ENCODE assay signal across 8 cellular contexts in genomic region chr19:48992571-48993174, GRCh38. TPM values are rescaled to one million over a fixed set of nuclear protein-coding genes. Genes with fewer than 3 reads are reported as not detected.
DNase-seq lines count a peak whose midpoint lies in the region; ATAC-seq, FAIRE-seq and TF ChIP-seq lines count a peak whose summit lies in the region.

No MANE protein-coding gene starts in this region.

- TF ChIP-seq CTCF in HFFc6 (IDR thresholded peaks at IDR 0.05) (no peak), sigmoid colon (IDR thresholded peaks at IDR 0.05) (no peak)

- H3K4me1 ChIP-seq in CD8-positive, alpha-beta memory T cell (ENCODE audit: insufficient read depth, low read length): peaks cover 27% of the 10 kb centered on the region
- H3K4me1 ChIP-seq in sigmoid colon: peaks cover 0 to 42% (median 37%) of the 10 kb centered on the region in 4 donors

- CTCF ChIA-PET in CD8-positive, alpha-beta memory T cell (lab: Charles Lee): interaction anchor here (0.8 to 3.2 kb wide), 33 partner anchors 10 to 478 kb away, joined by 3 to 25 read pairs (median 5); partner anchors contain the start of genes FTL, LHB, LIN7B and NUCB1

- WGBS in sigmoid colon, 2 donors: 0% methylated on average over 20 of the region's 20 CpGs

- POLR2A ChIA-PET in CD8-positive, alpha-beta memory T cell (lab: Charles Lee): interaction anchor here (0.5 to 1.8 kb wide), 16 partner anchors 8 to 884 kb away, joined by 3 to 18 read pairs (median 5); partner anchors contain the start of genes AKT1S1, FTL, NUCB1 and PPP1R15A

- FAIRE-seq in H54 (lab: Jason Lieb, UNC): no peak

- no peaks in the 10 kb centered on the region for H3K9me3 ChIP-seq in CD8-positive, alpha-beta memory T cell (ENCODE audit: low read length)
- no peaks in the 10 kb centered on the region for H3K9me3 ChIP-seq in sigmoid colon

- ATAC-seq in activated T-cell treated with anti-CD3 and anti-CD28 coated beads, Interleukin-2, amount 50 U/mL, for 4 hours: no peak
- peak; percentile 4 for ATAC-seq in Right ventricle myocardium superior (ENCODE audit: poor library complexity)

- peaks cover 31 to 48% (median 44%) of the 10 kb centered on the region in 3 donors for H3K4me1 Mint-ChIP-seq in CD8-positive, alpha-beta memory T cell
- H3K4me1 Mint-ChIP-seq in HFFc6 (ENCODE audit: low read depth): peaks cover 32% of the 10 kb centered on the region
- peaks cover 37% of the 10 kb centered on the region for H3K4me1 Mint-ChIP-seq in activated T-cell treated with anti-CD3 and anti-CD28 coated beads, Interleukin-2, amount 50 U/mL, for 4 hours (ENCODE audit: low read depth)

- no peaks in the 10 kb centered on the region for H3K27me3 ChIP-seq in CD8-positive, alpha-beta memory T cell (ENCODE audit: insufficient read depth, low read length, poor library complexity, severe bottlenecking)
- no peaks in the 10 kb centered on the region for H3K27me3 ChIP-seq in sigmoid colon

- peaks cover 4 to 33% (median 11%) of the 10 kb centered on the region in 3 donors for H3K36me3 Mint-ChIP-seq in CD8-positive, alpha-beta memory T cell
- H3K36me3 Mint-ChIP-seq in HFFc6 (ENCODE audit: low read depth): peaks cover 35% of the 10 kb centered on the region
- peaks cover 22% of the 10 kb centered on the region for H3K36me3 Mint-ChIP-seq in activated T-cell treated with anti-CD3 and anti-CD28 coated beads, Interleukin-2, amount 50 U/mL, for 4 hours (ENCODE audit: insufficient read depth)

- intact Hi-C loops in Right ventricle myocardium superior (cut with DNase I): no loop called here
- intact Hi-C loops in sigmoid colon (cut with DNase I): loop anchor here (5.0 kb wide), 1 partner anchor 155 kb away; no protein-coding TSS in a partner anchor

- TF ChIP-seq EP300 in sigmoid colon (IDR thresholded peaks at IDR 0.05): no peak

- H3K9me3 Mint-ChIP-seq in CD8-positive, alpha-beta memory T cell: no peaks in the 10 kb centered on the region
- H3K9me3 Mint-ChIP-seq in HFFc6: no peaks in the 10 kb centered on the region
- H3K9me3 Mint-ChIP-seq in activated T-cell treated with anti-CD3 and anti-CD28 coated beads, Interleukin-2, amount 50 U/mL, for 4 hours: no peaks in the 10 kb centered on the region

- peak overlapping the region; percentile 81 for H3K27ac ChIP-seq in CD8-positive, alpha-beta memory T cell (ENCODE audit: low read depth, low read length)
- H3K27ac ChIP-seq in sigmoid colon: peak overlapping the region; percentile 88 to 97 (median 90)

- no peaks in the 10 kb centered on the region for H3K36me3 ChIP-seq in CD8-positive, alpha-beta memory T cell (ENCODE audit: insufficient read depth, low read length)
- H3K36me3 ChIP-seq in sigmoid colon: peaks cover 0 to 25% (median 5%) of the 10 kb centered on the region in 4 donors

- H3K27me3 Mint-ChIP-seq in CD8-positive, alpha-beta memory T cell: peaks cover 0 to 2% of the 10 kb centered on the region in 2 donors
- peaks cover 2% of the 10 kb centered on the region; the same call in 1 of the 2 replicates for H3K27me3 Mint-ChIP-seq in HFFc6 (ENCODE audit: insufficient read depth)
- no peaks in the 10 kb centered on the region for H3K27me3 Mint-ChIP-seq in activated T-cell treated with anti-CD3 and anti-CD28 coated beads, Interleukin-2, amount 50 U/mL, for 4 hours (ENCODE audit: low read depth)

- DNase-seq in CD8-positive, alpha-beta memory T cell: no peak
- DNase-seq in HFFc6 (no peak), Right ventricle myocardium superior (no peak), sigmoid colon (peak; percentile 81), cortex of kidney (lab: John Stamatoyannopoulos, UW) (no peak), islet precursor cell (no peak), H54 (ENCODE audit: insufficient read length, low spot score) (no peak)
- no peak for DNase-seq in activated T-cell treated with anti-CD3 and anti-CD28 coated beads, Interleukin-2, amount 50 U/mL, for 4 hours

- peak overlapping the region; percentile 75 for H3K4me3 ChIP-seq in CD8-positive, alpha-beta memory T cell (ENCODE audit: low read length)
- H3K4me3 ChIP-seq in sigmoid colon: peak overlapping the region; percentile 58 to 76 (median 67)

- TF ChIP-seq POLR2A in sigmoid colon (IDR thresholded peaks at IDR 0.05) (no peak), H54 (IDR thresholded peaks at IDR 0.05; ENCODE audit: low read depth, low read length) (no peak)

- peak overlapping the region; percentile 88 to 97 (median 96) for H3K4me3 Mint-ChIP-seq in CD8-positive, alpha-beta memory T cell
- H3K4me3 Mint-ChIP-seq in HFFc6: peak overlapping the region; percentile 99
- H3K4me3 Mint-ChIP-seq in activated T-cell treated with anti-CD3 and anti-CD28 coated beads, Interleukin-2, amount 50 U/mL, for 4 hours: peak overlapping the region; percentile 95

- H3K27ac Mint-ChIP-seq in CD8-positive, alpha-beta memory T cell: peak overlapping the region; percentile 80 to 98 (median 94)
- peak overlapping the region; percentile 95 for H3K27ac Mint-ChIP-seq in HFFc6

RNA-seq across cellular contexts. Expression of gene GYS1, which starts 0.4 kb away (rescaled TPM):
- total RNA-seq in CD8-positive, alpha-beta memory T cell: 10 to 100 TPM; 38.2 to 38.9 TPM
- polyA plus RNA-seq in CD8-positive, alpha-beta memory T cell: 31.5 TPM
- total RNA-seq in HFFc6 (2021; fragmentation: NEBNext Ultra II Directional; extraction: Animal tissue kit (Norgen Biotek cat#: 25700)): 10 to 100 TPM; 76.0 to 90.8 (median 87.5) TPM
- total RNA-seq in activated T-cell treated with anti-CD3 and anti-CD28 coated beads, Interleukin-2, amount 50 U/mL, for 4 hours: 10 to 100 TPM; 34.5 to 41.1 (median 35.5) TPM
- total RNA-seq in Right ventricle myocardium superior (100 TPM), sigmoid colon (10 to 100 TPM; 11.7 to 19.4 (median 17.8) TPM)
- 10 to 100 TPM; 14.4 to 32.7 (median 14.8) TPM for polyA plus RNA-seq in sigmoid colon

RNA-seq across cellular contexts. Expression of gene RUVBL2, which starts 1.0 kb away (rescaled TPM):
- 100 to 1,000 TPM; 147 to 159 TPM for total RNA-seq in CD8-positive, alpha-beta memory T cell
- polyA plus RNA-seq in CD8-positive, alpha-beta memory T cell: 67.9 TPM
- total RNA-seq in HFFc6 (2021; fragmentation: NEBNext Ultra II Directional; extraction: Animal tissue kit (Norgen Biotek cat#: 25700)): 100 to 1,000 TPM; 131 to 161 (median 159) TPM
- 100 to 1,000 TPM; 208 to 257 (median 230) TPM for total RNA-seq in activated T-cell treated with anti-CD3 and anti-CD28 coated beads, Interleukin-2, amount 50 U/mL, for 4 hours
- total RNA-seq in Right ventricle myocardium superior (41.7 TPM), sigmoid colon (10 to 100 TPM; 49.3 to 82.3 (median 64.0) TPM)
- polyA plus RNA-seq in sigmoid colon: 10 to 100 TPM; 36.6 to 98.8 (median 55.9) TPM

RNA-seq across cellular contexts. Expression of gene LHB, which starts 24.2 kb away (rescaled TPM):
- total RNA-seq in CD8-positive, alpha-beta memory T cell: not detected
- not detected for polyA plus RNA-seq in CD8-positive, alpha-beta memory T cell
- under 1 TPM in 1 of 6 experiments, not detected in 5; 0.46 TPM for total RNA-seq in HFFc6 (2021; fragmentation: NEBNext Ultra II Directional; extraction: Animal tissue kit (Norgen Biotek cat#: 25700))
- not detected for total RNA-seq in activated T-cell treated with anti-CD3 and anti-CD28 coated beads, Interleukin-2, amount 50 U/mL, for 4 hours
- total RNA-seq in Right ventricle myocardium superior: not detected
- not detected for total RNA-seq in sigmoid colon
- polyA plus RNA-seq in sigmoid colon: not detected

RNA-seq across cellular contexts. Expression of gene FTL, which starts 27.6 kb away (rescaled TPM):
- 1,000 to 10,000 TPM; 1,478 to 1,489 TPM for total RNA-seq in CD8-positive, alpha-beta memory T cell
- polyA plus RNA-seq in CD8-positive, alpha-beta memory T cell: 4,521 TPM
- 1,000 to 10,000 TPM; 2,438 to 4,450 (median 3,824) TPM for total RNA-seq in HFFc6 (2021; fragmentation: NEBNext Ultra II Directional; extraction: Animal tissue kit (Norgen Biotek cat#: 25700))
- 1,000 to 10,000 TPM in 2 of 3 donors, 100 to 1,000 TPM in 1; 996 to 1,080 (median 1,001) TPM for total RNA-seq in activated T-cell treated with anti-CD3 and anti-CD28 coated beads, Interleukin-2, amount 50 U/mL, for 4 hours
- 748 TPM for total RNA-seq in Right ventricle myocardium superior
- 1,000 to 10,000 TPM; 2,871 to 3,975 (median 3,459) TPM for total RNA-seq in sigmoid colon
- 1,000 to 10,000 TPM; 2,999 to 9,923 (median 8,398) TPM for polyA plus RNA-seq in sigmoid colon

RNA-seq across cellular contexts. Expression of gene CGB3, which starts 31.5 kb away (rescaled TPM):
- not detected for total RNA-seq in CD8-positive, alpha-beta memory T cell
- not detected for polyA plus RNA-seq in CD8-positive, alpha-beta memory T cell
- not detected for total RNA-seq in HFFc6 (2021; fragmentation: NEBNext Ultra II Directional; extraction: Animal tissue kit (Norgen Biotek cat#: 25700))
- total RNA-seq in activated T-cell treated with anti-CD3 and anti-CD28 coated beads, Interleukin-2, amount 50 U/mL, for 4 hours: not detected
- total RNA-seq in Right ventricle myocardium superior (not detected), sigmoid colon (not detected)
- not detected for polyA plus RNA-seq in sigmoid colon
